In genomic region chr2:239208470-239209180, GRCh38 we compare ENCODE assay signal across 18 cellular contexts.
A peak's percentile ranks its signal among the peaks of the same experiment; 100 is the strongest.
DNase-seq lines count a peak whose midpoint lies in the region; ATAC-seq and TF ChIP-seq lines count a peak whose summit lies in the region.
"Had no signal": no experiment of that assay in that cellular context is flagged by ENCODE, and none has a peak within 500 bp of the region (broad histone marks: within the 10 kb centered on the region; RNA-seq: fewer than 3 reads in every experiment).

No MANE protein-coding gene starts in this region.

- H3K9me3 Mint-ChIP-seq in nephron progenitor cell, result no peaks in the 10 kb centered on the region
- H3K9me3 Mint-ChIP-seq: activated naive CD4-positive, alpha-beta T cell treated with anti-CD3 and anti-CD28 coated beads, Interleukin-2, amount 10 ng/mL, durations not matched to agents 7 days and 5 days; natural killer cell; stimulated activated naive B cell treated with anti-CD40 and anti-IgM and Interleukin-4, amounts not matched to agents 10 μg/mL and 1 μg/mL and 100 μg/mL, for 72 hours; T-helper 2 cell treated with Interferon-gamma antibody and Interleukin-4, amounts not matched to agents 5 μg/mL and 100 μg/mL, for 36 hours had no signal

- TF ChIP-seq CTCF in nephron progenitor cell (IDR thresholded peaks at IDR 0.05), result no peak

- ATAC-seq in Right ventricle myocardium superior (ENCODE audit: poor library complexity), result no peak
- ATAC-seq: activated CD4-positive, alpha-beta T cell treated with anti-CD3 and anti-CD28 coated beads for 36 hours; lower lobe of right lung; natural killer cell; Right ventricle myocardium inferior; stimulated activated naive B cell treated with anti-CD40 and anti-IgM and Interleukin-4, amounts not matched to agents 10 μg/mL and 1 μg/mL and 100 μg/mL, for 72 hours had no signal

- peaks cover 10% of the 10 kb centered on the region for H3K36me3 Mint-ChIP-seq in nephron progenitor cell (ENCODE audit: low read depth)
- H3K36me3 Mint-ChIP-seq: natural killer cell had no signal

- H3K27ac Mint-ChIP-seq in nephron progenitor cell, result peak overlapping the region; percentile 87
- H3K27ac Mint-ChIP-seq: activated CD4-positive, alpha-beta T cell treated with anti-CD3 and anti-CD28 coated beads for 36 hours; activated naive CD4-positive, alpha-beta T cell treated with anti-CD3 and anti-CD28 coated beads, Interleukin-2, amount 10 ng/mL, durations not matched to agents 7 days and 5 days; stimulated activated naive B cell treated with anti-CD40 and anti-IgM and Interleukin-4, amounts not matched to agents 10 μg/mL and 1 μg/mL and 100 μg/mL, for 72 hours; T-helper 2 cell treated with Interferon-gamma antibody and Interleukin-4, amounts not matched to agents 5 μg/mL and 100 μg/mL, for 36 hours had no signal

- H3K4me1 Mint-ChIP-seq in nephron progenitor cell, result peaks cover 82% of the 10 kb centered on the region

- DNase-seq in DMS53 (lab: John Stamatoyannopoulos, UW), result peak; percentile 80
- peak; percentile 43 for DNase-seq in NCI-H1092 treated with DMSO at 0.1 percent for 48 hours (lab: John Stamatoyannopoulos, UW)
- peak; percentile 45 for DNase-seq in NCI-H526 treated with DMSO at 0.1 percent for 48 hours (lab: John Stamatoyannopoulos, UW)
- DNase-seq in nephron progenitor cell, result no peak
- no peak for DNase-seq in T1000 (lab: John Stamatoyannopoulos, UW)
- no peak for DNase-seq in Right ventricle myocardium superior
- DNase-seq in kidney glomerular epithelial cell (lab: John Stamatoyannopoulos, UW), result no peak
- no peak for DNase-seq in cardiac septum (ENCODE audit: low spot score)
- DNase-seq: activated CD4-positive, alpha-beta T cell treated with anti-CD3 and anti-CD28 coated beads for 36 hours; activated naive CD4-positive, alpha-beta T cell treated with anti-CD3 and anti-CD28 coated beads, Interleukin-2, amount 10 ng/mL, durations not matched to agents 7 days and 5 days; DND-41; lower lobe of right lung; natural killer cell; stimulated activated CD4-positive, alpha-beta T cell treated with anti-CD3 and anti-CD28 coated beads, Interleukin-12 subunit alpha, Interleukin-12 subunit beta, amount 100 ng/mL, for 4 hours; stimulated activated naive B cell treated with anti-CD40 and anti-IgM and Interleukin-4, amounts not matched to agents 10 μg/mL and 1 μg/mL and 100 μg/mL, for 72 hours; upper lobe of left lung had no signal

- peaks cover 2% of the 10 kb centered on the region for H3K27me3 Mint-ChIP-seq in nephron progenitor cell (ENCODE audit: low read depth, poor library complexity)
- H3K27me3 Mint-ChIP-seq: activated CD4-positive, alpha-beta T cell treated with anti-CD3 and anti-CD28 coated beads for 36 hours; activated naive CD4-positive, alpha-beta T cell treated with anti-CD3 and anti-CD28 coated beads, Interleukin-2, amount 10 ng/mL, durations not matched to agents 7 days and 5 days; stimulated activated naive B cell treated with anti-CD40 and anti-IgM and Interleukin-4, amounts not matched to agents 10 μg/mL and 1 μg/mL and 100 μg/mL, for 72 hours had no signal

- intact Hi-C loops in Right ventricle myocardium superior (cut with DNase I), result no loop called here
- intact Hi-C loops in cardiac septum (cut with DNase I), result no loop called here

- H3K4me3 Mint-ChIP-seq in nephron progenitor cell, result no peak overlapping the region
- H3K4me3 Mint-ChIP-seq: activated CD4-positive, alpha-beta T cell treated with anti-CD3 and anti-CD28 coated beads for 36 hours; activated naive CD4-positive, alpha-beta T cell treated with anti-CD3 and anti-CD28 coated beads, Interleukin-2, amount 10 ng/mL, durations not matched to agents 7 days and 5 days; natural killer cell; stimulated activated naive B cell treated with anti-CD40 and anti-IgM and Interleukin-4, amounts not matched to agents 10 μg/mL and 1 μg/mL and 100 μg/mL, for 72 hours; T-helper 2 cell treated with Interferon-gamma antibody and Interleukin-4, amounts not matched to agents 5 μg/mL and 100 μg/mL, for 36 hours had no signal

Comparison
In these comparisons a context has a peak if more than half of its experiments do, and no peak if none do; other contexts are left out.
1. DNase-seq: peak in DMS53 (single experiment), NCI-H1092 treated with DMSO at 0.1 percent for 48 hours (single experiment) and NCI-H526 treated with DMSO at 0.1 percent for 48 hours (single experiment); none in nephron progenitor cell (single experiment), T1000 (single experiment), Right ventricle myocardium superior (single experiment), kidney glomerular epithelial cell (single experiment) and cardiac septum (single experiment).